ENCODE assay signal across 10 cellular contexts in genomic region chr17:64155751-64156544, GRCh38. TPM values are rescaled to one million over a fixed set of nuclear protein-coding genes. Genes with fewer than 3 reads are reported as not detected.
DNase-seq lines count a peak whose midpoint lies in the region; ATAC-seq, FAIRE-seq and TF ChIP-seq lines count a peak whose summit lies in the region.
"Had no signal": no experiment of that assay in that cellular context is flagged by ENCODE, and none has a peak within 500 bp of the region (broad histone marks: within the 10 kb centered on the region; RNA-seq: fewer than 3 reads in every experiment).

No MANE protein-coding gene starts in this region.

- TF ChIP-seq POLR2A in endothelial cell of umbilical vein (IDR thresholded peaks at IDR 0.05; ENCODE audit: low read depth, low read length) = no peak

- DNase-seq in RPMI7951 (ENCODE audit: low read depth) = peak; percentile 57
- DNase-seq in endothelial cell of umbilical vein (ENCODE audit: low read depth, low spot score) = peak; percentile 71
- DNase-seq in lower lobe of right lung = no peak
- peak; percentile 95 for DNase-seq in superior temporal gyrus (ENCODE audit: extremely low spot score)
- DNase-seq in osteoblast (ENCODE audit: insufficient read length, low spot score, missing footprints) = no peak
- no peak for DNase-seq in GDM1 (lab: John Stamatoyannopoulos, UW)
- DNase-seq in activated CD4-positive, alpha-beta T cell treated with anti-CD3 and anti-CD28 coated beads, Interleukin-2, amount 50 U/mL, for 4 hours = no peak

- CTCF ChIA-PET in endothelial cell of umbilical vein (lab: Charles Lee) = interaction anchor here (1.1 to 1.6 kb wide), 3 partner anchors 22 to 166 kb away, joined by 3 to 6 read pairs (median 5); no protein-coding TSS in a partner anchor

- no peak overlapping the region for H3K4me3 ChIP-seq in endothelial cell of umbilical vein (replicated peaks in 1 of 3; ENCODE audit: insufficient read depth in 1 of 3, low read depth in 1 of 3, low read length in 3 of 3)
- no peak overlapping the region for H3K4me3 ChIP-seq in lower lobe of right lung
- no peak overlapping the region for H3K4me3 ChIP-seq in osteoblast (ENCODE audit: insufficient read depth, low read length)
- H3K4me3 ChIP-seq: skin epidermis had no signal

- ATAC-seq in lower lobe of right lung (peak; percentile 64 to 76), GM21723 (IDR thresholded peaks at IDR 0.05; ENCODE audit: unreplicated experiment) (no peak)

- BruUV-seq in endothelial cell of umbilical vein (replicated peaks; lab: Mats Ljungman, UMichigan) = no TSS peak

- TF ChIP-seq CTCF in endothelial cell of umbilical vein (IDR thresholded peaks at IDR 0.05; ENCODE audit: extremely low read depth in 1 of 2, insufficient read depth in 1 of 2, low read depth in 1 of 2, low read length in 2 of 2) (no peak), lower lobe of right lung (IDR thresholded peaks at IDR 0.05) (no peak), osteoblast (IDR thresholded peaks at IDR 0.05; ENCODE audit: extremely low read depth, low read depth, low read length) (no peak)

- no peak overlapping the region for H3K9ac ChIP-seq in endothelial cell of umbilical vein (replicated peaks; ENCODE audit: extremely low read depth, insufficient read depth, low read length)

- H3K4me2 ChIP-seq in endothelial cell of umbilical vein (ENCODE audit: insufficient read depth, low read length) (no peak overlapping the region), osteoblast (ENCODE audit: insufficient read depth, low read length) (no peak overlapping the region)

- intact Hi-C loops in endothelial cell of umbilical vein (cut with micrococcal nuclease) = no loop called here
- intact Hi-C loops in lower lobe of right lung (cut with DNase I) = no loop called here

- dilution Hi-C loops in endothelial cell of umbilical vein (cut with MboI; ENCODE audit: extremely low pct_ligation_motif_present, low sequenced_read_pairs) = no loop called here

- H3K4me1 ChIP-seq in endothelial cell of umbilical vein (ENCODE audit: control insufficient read depth, extremely low read depth, insufficient read depth, low read length) (peaks cover 21% of the 10 kb centered on the region), lower lobe of right lung (peaks cover 62% of the 10 kb centered on the region), osteoblast (ENCODE audit: insufficient read depth, low read length) (no peaks in the 10 kb centered on the region)

- FAIRE-seq in endothelial cell of umbilical vein (lab: Jason Lieb, UNC) = peak; percentile 73
- FAIRE-seq: colon had no signal

- H3K79me2 ChIP-seq in endothelial cell of umbilical vein (ENCODE audit: control insufficient read depth, insufficient read depth, low read length) = no peaks in the 10 kb centered on the region
- H3K79me2 ChIP-seq in osteoblast (ENCODE audit: insufficient read depth, low read length) = no peaks in the 10 kb centered on the region

- H3K27me3 ChIP-seq in endothelial cell of umbilical vein (ENCODE audit: control insufficient read depth in 2 of 2, insufficient read depth in 2 of 2, low read length in 2 of 2) (no peaks in the 10 kb centered on the region), lower lobe of right lung (ENCODE audit: low read depth) (no peaks in the 10 kb centered on the region), osteoblast (ENCODE audit: insufficient read depth, low read length) (no peaks in the 10 kb centered on the region)

- H4K20me1 ChIP-seq in endothelial cell of umbilical vein (replicated peaks; ENCODE audit: control insufficient read depth, extremely low read depth, insufficient read depth, low read length) (no peaks in the 10 kb centered on the region), osteoblast (ENCODE audit: insufficient read depth, low read length) (no peaks in the 10 kb centered on the region)

- H2AFZ ChIP-seq in endothelial cell of umbilical vein (ENCODE audit: low read depth, low read length) = no peak overlapping the region
- H2AFZ ChIP-seq in osteoblast (ENCODE audit: low read length) = no peak overlapping the region

- H3K9me1 ChIP-seq in endothelial cell of umbilical vein (replicated peaks; ENCODE audit: control insufficient read depth, extremely low read depth, insufficient read depth, low read length) = no peaks in the 10 kb centered on the region

- H3K27ac ChIP-seq in endothelial cell of umbilical vein (ENCODE audit: insufficient read depth, low read depth, low read length) (peak overlapping the region; percentile 3), lower lobe of right lung (peak overlapping the region; percentile 81), osteoblast (ENCODE audit: low read depth, low read length) (no peak overlapping the region)

- H3K36me3 ChIP-seq in endothelial cell of umbilical vein (ENCODE audit: control insufficient read depth in 2 of 2, extremely low read depth in 1 of 2, insufficient read depth in 2 of 2, low read length in 2 of 2) = no peaks in the 10 kb centered on the region
- peaks cover 32% of the 10 kb centered on the region for H3K36me3 ChIP-seq in lower lobe of right lung
- H3K36me3 ChIP-seq in osteoblast (ENCODE audit: insufficient read depth, low read length) = peaks cover 22% of the 10 kb centered on the region

- POLR2A ChIA-PET in endothelial cell of umbilical vein (lab: Charles Lee) = interaction anchor here (0.6 to 1.6 kb wide), 2 partner anchors 10 to 14 kb away, joined by 3 to 7 read pairs; no protein-coding TSS in a partner anchor

- H3K9me3 ChIP-seq in endothelial cell of umbilical vein (replicated peaks; ENCODE audit: control insufficient read depth, insufficient read depth, low read length) (no peaks in the 10 kb centered on the region), lower lobe of right lung (no peaks in the 10 kb centered on the region), osteoblast (ENCODE audit: low read depth, low read length) (no peaks in the 10 kb centered on the region)

TF ChIP-seq in endothelial cell of umbilical vein, 7 proteins besides CTCF, POLR2A, EP300 and RAD21:
- TF ChIP-seq MYC (IDR thresholded peaks at IDR 0.05; ENCODE audit: low read depth, low read length) (no peak), FOS (IDR thresholded peaks at IDR 0.05; ENCODE audit: borderline replicate concordance, insufficient read depth, low read length) (no peak), MAX (IDR thresholded peaks at IDR 0.05; ENCODE audit: insufficient read depth, insufficient read length) (no peak), POLR2AphosphoS5 (IDR thresholded peaks at IDR 0.05; ENCODE audit: insufficient read depth, low read depth, low read length) (no peak), EZH2 (IDR thresholded peaks at IDR 0.05; ENCODE audit: borderline replicate concordance, low read depth, low read length, severe bottlenecking) (no peak), JUN (IDR thresholded peaks at IDR 0.05; ENCODE audit: borderline replicate concordance, insufficient read depth, insufficient read length, low read depth) (no peak)
TF ChIP-seq in endothelial cell of umbilical vein: peak in this region for 0.

RNA-seq across cellular contexts. Expression of gene ERN1, which starts 26.0 kb away (rescaled TPM):
- total RNA-seq in RPMI7951 (2014; rRNA removed; shearing (Covaris generic)) = 3.4 and 6.0 TPM in 2 replicates
- total RNA-seq in endothelial cell of umbilical vein (14.7 and 21.5 TPM in 2 replicates), lower lobe of right lung (39.7 TPM), osteoblast (12.1 and 12.7 TPM in 2 replicates)
- 8.3 and 9.1 TPM in 2 replicates for polyA plus RNA-seq in endothelial cell of umbilical vein
- 6.7 and 7.2 TPM in 2 replicates for polyA plus RNA-seq in endothelial cell of umbilical vein (2011; cell fraction: cytosol; rRNA removed)
- 24.2 and 25.2 TPM in 2 replicates for polyA plus RNA-seq in endothelial cell of umbilical vein (2011; cell fraction: nucleus; rRNA removed)
- polyA plus RNA-seq in endothelial cell of umbilical vein (2012) = 7.8 and 8.7 TPM in 2 replicates
- 17.7 and 31.3 TPM in 2 replicates for polyA minus RNA-seq in endothelial cell of umbilical vein
- polyA minus RNA-seq in endothelial cell of umbilical vein (2011; cell fraction: cytosol; rRNA and poly(A)+ RNA removed) = 10.1 TPM
- 28.5 and 35.8 TPM in 2 replicates for polyA minus RNA-seq in endothelial cell of umbilical vein (2011; cell fraction: nucleus; rRNA and poly(A)+ RNA removed)

Comparison
In these comparisons a context has a peak if more than half of its experiments do, and no peak if none do; other contexts are left out.
1. DNase-seq: peak in RPMI7951 (single experiment), endothelial cell of umbilical vein (single experiment) and superior temporal gyrus (single experiment); none in lower lobe of right lung (single experiment), osteoblast (single experiment), GDM1 (single experiment) and activated CD4-positive, alpha-beta T cell treated with anti-CD3 and anti-CD28 coated beads, Interleukin-2, amount 50 U/mL, for 4 hours (0 of 2).